ENCODE assay signal across 14 cellular contexts in genomic region chr5:55370291-55370925, GRCh38.
"Had no signal": no experiment of that assay in that cellular context is flagged by ENCODE, and none has a peak within 500 bp of the region (broad histone marks: within the 10 kb centered on the region; RNA-seq: fewer than 3 reads in every experiment).

No MANE protein-coding gene starts in this region.

- ATAC-seq: gastroesophageal sphincter; naive thymus-derived CD8-positive, alpha-beta T cell; T-helper 17 cell; upper lobe of right lung had no signal

- H3K27ac ChIP-seq: adrenal gland, gastroesophageal sphincter, upper lobe of right lung had no signal

- H3K27me3 ChIP-seq: adrenal gland, gastroesophageal sphincter, upper lobe of right lung had no signal

- DNase-seq: activated B cell treated with CpG ODN at 0.5 μM for 24 hours; activated CD4-positive, alpha-beta T cell treated with anti-CD3 and anti-CD28 coated beads, Interleukin-2, amount 50 U/mL, for 1 hour; activated naive CD4-positive, alpha-beta T cell treated with anti-CD3 and anti-CD28 coated beads, Interleukin-2, amount 50 U/mL, for 16 hours; activated T-cell treated with anti-CD3 and anti-CD28 coated beads, Interleukin-2, amount 50 U/mL, for 1 hour; adrenal gland; caudate nucleus; naive thymus-derived CD8-positive, alpha-beta T cell; nucleus accumbens; stimulated activated CD4-positive, alpha-beta T cell treated with anti-CD3 and anti-CD28 coated beads, Interleukin-2, amount 100 ng/mL, for 48 hours; stimulated activated naive CD4-positive, alpha-beta T cell treated with Interleukin-2 at 50 U/mL for 16 hours; T-helper 17 cell; upper lobe of right lung had no signal

- H3K4me3 ChIP-seq: adrenal gland, gastroesophageal sphincter, lung, upper lobe of right lung had no signal

- H3K4me1 ChIP-seq: adrenal gland, gastroesophageal sphincter, upper lobe of right lung had no signal

- H3K9me3 ChIP-seq: adrenal gland, gastroesophageal sphincter, upper lobe of right lung had no signal
